8 cellular contexts compared by ENCODE assay signal in genomic region chr11:14413307-14414072, GRCh38. TPM values are rescaled to one million over a fixed set of nuclear protein-coding genes. Genes with fewer than 3 reads are reported as not detected.
DNase-seq lines count a peak whose midpoint lies in the region; FAIRE-seq and TF ChIP-seq lines count a peak whose summit lies in the region.

No MANE protein-coding gene starts in this region.

- CTCF ChIA-PET in activated naive CD4-positive, alpha-beta T cell treated with anti-CD3 and anti-CD28 coated beads, Interleukin-2, amount 10 ng/mL, durations not matched to agents 7 days and 5 days (lab: Charles Lee) = interaction anchor here (0.8 to 2.4 kb wide), 6 partner anchors 24 to 494 kb away, joined by 3 to 8 read pairs (median 3); no protein-coding TSS in a partner anchor

- H3K79me2 ChIP-seq in astrocyte (ENCODE audit: insufficient read depth, low read length) = no peaks in the 10 kb centered on the region

- no peaks in the 10 kb centered on the region for H3K27me3 Mint-ChIP-seq in astrocyte (ENCODE audit: low read depth, unreplicated experiment)
- H3K27me3 Mint-ChIP-seq in immature natural killer cell (ENCODE audit: low read depth in 3 of 3) = peaks cover 0 to 2% (median 0%) of the 10 kb centered on the region in 3 donors
- H3K27me3 Mint-ChIP-seq in activated naive CD4-positive, alpha-beta T cell treated with anti-CD3 and anti-CD28 coated beads, Interleukin-2, amount 10 ng/mL, durations not matched to agents 7 days and 5 days = no peaks in the 10 kb centered on the region

- peak overlapping the region; percentile 45 for H3K27ac ChIP-seq in astrocyte (ENCODE audit: low read depth, low read length)
- peak overlapping the region; percentile 45 to 60 for H3K27ac ChIP-seq in uterus

- H3K27ac Mint-ChIP-seq in astrocyte (ENCODE audit: unreplicated experiment) = peak overlapping the region; percentile 89
- H3K27ac Mint-ChIP-seq in immature natural killer cell = peak overlapping the region; percentile 46 to 86 (median 83)
- H3K27ac Mint-ChIP-seq in activated naive CD4-positive, alpha-beta T cell treated with anti-CD3 and anti-CD28 coated beads, Interleukin-2, amount 10 ng/mL, durations not matched to agents 7 days and 5 days = no peak overlapping the region

- H3K27me3 ChIP-seq in astrocyte (ENCODE audit: insufficient read depth, low read length) (no peaks in the 10 kb centered on the region), uterus (no peaks in the 10 kb centered on the region)

- no peak for TF ChIP-seq POLR2A in uterus (IDR thresholded peaks at IDR 0.05)

- H3K9me3 ChIP-seq in astrocyte (ENCODE audit: insufficient read depth, low read depth, low read length) = no peaks in the 10 kb centered on the region
- no peaks in the 10 kb centered on the region for H3K9me3 ChIP-seq in uterus

- H3K36me3 ChIP-seq in astrocyte (ENCODE audit: insufficient read depth, low read length) = no peaks in the 10 kb centered on the region
- no peaks in the 10 kb centered on the region for H3K36me3 ChIP-seq in uterus

- H3K36me3 Mint-ChIP-seq in astrocyte (ENCODE audit: low read depth, unreplicated experiment) (no peaks in the 10 kb centered on the region), immature natural killer cell (no peaks in the 10 kb centered on the region)
- H3K36me3 Mint-ChIP-seq in activated naive CD4-positive, alpha-beta T cell treated with anti-CD3 and anti-CD28 coated beads, Interleukin-2, amount 10 ng/mL, durations not matched to agents 7 days and 5 days = peaks cover 6% of the 10 kb centered on the region

- no peak overlapping the region for H3K4me3 Mint-ChIP-seq in astrocyte (ENCODE audit: unreplicated experiment)
- no peak overlapping the region for H3K4me3 Mint-ChIP-seq in immature natural killer cell
- H3K4me3 Mint-ChIP-seq in activated naive CD4-positive, alpha-beta T cell treated with anti-CD3 and anti-CD28 coated beads, Interleukin-2, amount 10 ng/mL, durations not matched to agents 7 days and 5 days = no peak overlapping the region

- no peak overlapping the region for H2AFZ ChIP-seq in astrocyte (ENCODE audit: low read depth, low read length)

- intact Hi-C loops in uterus (cut with DNase I; ENCODE audit: low total_unique reads) = no loop called here

- H3K4me1 ChIP-seq in astrocyte (ENCODE audit: insufficient read depth, low read length) (peaks cover 37% of the 10 kb centered on the region), uterus (no peaks in the 10 kb centered on the region)

- TF ChIP-seq CTCF in astrocyte (IDR thresholded peaks at IDR 0.05; ENCODE audit: insufficient read depth, low read depth, low read length) = peak; percentile 29
- TF ChIP-seq CTCF in uterus (IDR thresholded peaks at IDR 0.05) = peak in 3 of 4 experiments; percentile 13 to 34 (median 16)

- H3K4me3 ChIP-seq in astrocyte (ENCODE audit: insufficient read depth, low read depth, low read length) (no peak overlapping the region), uterus (no peak overlapping the region)

- DNase-seq in stimulated activated CD4-positive, alpha-beta T cell treated with anti-CD3 and anti-CD28 coated beads, Interleukin-15, amount 100 ng/mL, for 24 hours = peak; percentile 26
- DNase-seq in stimulated activated CD4-positive, alpha-beta T cell treated with anti-CD3 and anti-CD28 coated beads, Interleukin-4, amount 100 ng/mL, for 1 hour = no peak
- peak; percentile 90 for DNase-seq in astrocyte (ENCODE audit: low read depth)
- DNase-seq in immature natural killer cell = no peak
- DNase-seq in uterus = peak; percentile 59
- no peak for DNase-seq in NCI-H1048 (lab: John Stamatoyannopoulos, UW)
- no peak for DNase-seq in T1000 (lab: John Stamatoyannopoulos, UW)
- no peak for DNase-seq in activated naive CD4-positive, alpha-beta T cell treated with anti-CD3 and anti-CD28 coated beads, Interleukin-2, amount 10 ng/mL, durations not matched to agents 7 days and 5 days

- peak overlapping the region; percentile 5 for H3K9ac ChIP-seq in astrocyte (ENCODE audit: low read length)

- peak overlapping the region; percentile 8 for H3K4me2 ChIP-seq in astrocyte (ENCODE audit: low read length)

- H4K20me1 ChIP-seq in astrocyte (ENCODE audit: insufficient read depth, low read length) = no peaks in the 10 kb centered on the region

- H3K9me3 Mint-ChIP-seq in astrocyte (ENCODE audit: unreplicated experiment) (no peaks in the 10 kb centered on the region), immature natural killer cell (no peaks in the 10 kb centered on the region)
- no peaks in the 10 kb centered on the region for H3K9me3 Mint-ChIP-seq in activated naive CD4-positive, alpha-beta T cell treated with anti-CD3 and anti-CD28 coated beads, Interleukin-2, amount 10 ng/mL, durations not matched to agents 7 days and 5 days

- FAIRE-seq in astrocyte (lab: Jason Lieb, UNC) = no peak

- H3K4me1 Mint-ChIP-seq in astrocyte (ENCODE audit: low read depth, unreplicated experiment) (peaks cover 44% of the 10 kb centered on the region), immature natural killer cell (peaks cover 45 to 79% of the 10 kb centered on the region in 2 donors)
- H3K4me1 Mint-ChIP-seq in activated naive CD4-positive, alpha-beta T cell treated with anti-CD3 and anti-CD28 coated beads, Interleukin-2, amount 10 ng/mL, durations not matched to agents 7 days and 5 days = peaks cover 81% of the 10 kb centered on the region

RNA-seq across cellular contexts. Expression of gene RRAS2, which starts 54.5 kb away (rescaled TPM):
- 120 and 150 TPM in 2 replicates for total RNA-seq in astrocyte
- 10 to 100 TPM; 66.4 to 96.4 (median 85.9) TPM for polyA plus RNA-seq in immature natural killer cell
- 10 to 100 TPM; 18.7 to 43.6 (median 36.8) TPM for total RNA-seq in uterus

Comparison
In these comparisons a context has a peak if more than half of its experiments do, and no peak if none do; other contexts are left out.
1. DNase-seq: peak in stimulated activated CD4-positive, alpha-beta T cell treated with anti-CD3 and anti-CD28 coated beads, Interleukin-15, amount 100 ng/mL, for 24 hours (single experiment), astrocyte (single experiment) and uterus (2 of 2); none in stimulated activated CD4-positive, alpha-beta T cell treated with anti-CD3 and anti-CD28 coated beads, Interleukin-4, amount 100 ng/mL, for 1 hour (single experiment), immature natural killer cell (0 of 3), NCI-H1048 (single experiment), T1000 (single experiment) and activated naive CD4-positive, alpha-beta T cell treated with anti-CD3 and anti-CD28 coated beads, Interleukin-2, amount 10 ng/mL, durations not matched to agents 7 days and 5 days (single experiment).